In genomic region chr4:183026701-183027100, GRCh38 we compare ENCODE assay signal across 8 cellular contexts.
"Had no signal": no experiment of that assay in that cellular context is flagged by ENCODE, and none has a peak within 500 bp of the region (broad histone marks: within the 10 kb centered on the region; RNA-seq: fewer than 3 reads in every experiment).

No MANE protein-coding gene starts in this region.

- H3K4me3 ChIP-seq: GM12878 had no signal

- ATAC-seq: GM12878 had no signal

- FAIRE-seq: G401.6, GM12878, GM12891, GM12892, GM18507, GM19239 had no signal

- DNase-seq: GDM1, GF-D8 had no signal
